34 cellular contexts compared by ENCODE assay signal in genomic region chr15:78156653-78157052, GRCh38. TPM values are rescaled to one million over a fixed set of nuclear protein-coding genes. Genes with fewer than 3 reads are reported as not detected.
A peak's percentile ranks its signal among the peaks of the same experiment; 100 is the strongest.
DNase-seq lines count a peak whose midpoint lies in the region; ATAC-seq, FAIRE-seq and TF ChIP-seq lines count a peak whose summit lies in the region.
"Had no signal": no experiment of that assay in that cellular context is flagged by ENCODE, and none has a peak within 500 bp of the region (broad histone marks: within the 10 kb centered on the region; RNA-seq: fewer than 3 reads in every experiment).

No MANE protein-coding gene starts in this region.

- H3K9ac ChIP-seq in HUES64 (ENCODE audit: low read depth, low read length) = no peak overlapping the region
- peak overlapping the region in 1 of 5 donors; percentile 52 for H3K9ac ChIP-seq in subcutaneous abdominal adipose tissue (ENCODE audit: low read length in 5 of 5)
- H3K9ac ChIP-seq: SK-N-SH had no signal

- H3K27me3 ChIP-seq in HUES64 (ENCODE audit: insufficient read depth, low read length) (no peaks in the 10 kb centered on the region), subcutaneous abdominal adipose tissue (ENCODE audit: control insufficient read depth in 5 of 5, insufficient read depth in 4 of 5, low read length in 5 of 5) (no peaks in the 10 kb centered on the region)
- H3K27me3 ChIP-seq: BE2C, brain microvascular endothelial cell, tibial nerve had no signal

- H3K4me3 ChIP-seq in HUES64 (ENCODE audit: low read length) (no peak overlapping the region), epithelial cell of esophagus (ENCODE audit: low read length) (no peak overlapping the region), subcutaneous abdominal adipose tissue (ENCODE audit: low read depth in 1 of 5, low read length in 5 of 5) (no peak overlapping the region)
- H3K4me3 ChIP-seq: tibial nerve had no signal

- peak overlapping the region; percentile 53; the same call in 1 of the 2 replicates for H3K27ac ChIP-seq in HUES64 (ENCODE audit: low read depth, low read length)
- H3K27ac ChIP-seq in subcutaneous abdominal adipose tissue (ENCODE audit: low read depth, low read length) = peak overlapping the region; percentile 75
- H3K27ac ChIP-seq: brain microvascular endothelial cell had no signal

- H3K27me3 Mint-ChIP-seq in activated T-cell treated with anti-CD3 and anti-CD28 coated beads, Interleukin-2, amount 50 U/mL, for 72 hours (ENCODE audit: low read depth) = no peaks in the 10 kb centered on the region
- H3K27me3 Mint-ChIP-seq in activated T-cell treated with anti-CD3 and anti-CD28 coated beads, Interleukin-2, amount 50 U/mL, for 4 hours (ENCODE audit: low read depth) = no peaks in the 10 kb centered on the region
- H3K27me3 Mint-ChIP-seq: naive B cell; stimulated activated naive CD8-positive, alpha-beta T cell treated with anti-CD3 and anti-CD28 coated beads, Interleukin-15, Interleukin-2, amounts not matched to agents 100 ng/mL and 50 ng/mL, for 24 hours had no signal

- ATAC-seq in activated T-cell treated with anti-CD3 and anti-CD28 coated beads, Interleukin-2, amount 50 U/mL, for 72 hours (replicated peaks in 1 of 2) = no peak
- no peak for ATAC-seq in activated T-cell treated with anti-CD3 and anti-CD28 coated beads, Interleukin-2, amount 50 U/mL, for 4 hours
- ATAC-seq in HG02840 (IDR thresholded peaks at IDR 0.05; ENCODE audit: low FRiP score, unreplicated experiment) = no peak
- ATAC-seq: left lobe of liver had no signal

- H3K9me3 Mint-ChIP-seq in activated T-cell treated with anti-CD3 and anti-CD28 coated beads, Interleukin-2, amount 50 U/mL, for 72 hours = no peaks in the 10 kb centered on the region
- H3K9me3 Mint-ChIP-seq in activated T-cell treated with anti-CD3 and anti-CD28 coated beads, Interleukin-2, amount 50 U/mL, for 4 hours = no peaks in the 10 kb centered on the region
- H3K9me3 Mint-ChIP-seq: immature natural killer cell; mesothelial cell of epicardium; naive B cell; stimulated activated naive CD8-positive, alpha-beta T cell treated with anti-CD3 and anti-CD28 coated beads, Interleukin-15, Interleukin-2, amounts not matched to agents 100 ng/mL and 50 ng/mL, for 24 hours; T-helper 1 cell treated with Interleukin-12 subunit alpha and Interleukin-12 subunit beta and Interleukin-4 antibody, amounts not matched to agents 30 μg/mL and 1 μg/mL, for 36 hours had no signal

- peak overlapping the region; percentile 57 for H3K27ac Mint-ChIP-seq in activated T-cell treated with anti-CD3 and anti-CD28 coated beads, Interleukin-2, amount 50 U/mL, for 72 hours
- H3K27ac Mint-ChIP-seq: immature natural killer cell; mesothelial cell of epicardium; naive B cell; stimulated activated naive CD8-positive, alpha-beta T cell treated with anti-CD3 and anti-CD28 coated beads, Interleukin-15, Interleukin-2, amounts not matched to agents 100 ng/mL and 50 ng/mL, for 24 hours had no signal

- WGBS in HUES64 = no CpG with 5 or more reads among the region's 1 CpG

- FAIRE-seq in D721Med (lab: Jason Lieb, UNC) = no peak
- FAIRE-seq: colon, frontal cortex, H54, TTC549 had no signal

- H3K4me1 ChIP-seq in HUES64 (ENCODE audit: insufficient read depth, low read length) (peaks cover 26% of the 10 kb centered on the region), subcutaneous abdominal adipose tissue (ENCODE audit: control insufficient read depth in 5 of 5, insufficient read depth in 5 of 5, low read length in 5 of 5) (peaks cover 2 to 31% (median 23%) of the 10 kb centered on the region in 5 donors)
- H3K4me1 ChIP-seq: BE2C had no signal

- no peak for DNase-seq in activated T-cell treated with anti-CD3 and anti-CD28 coated beads, Interleukin-2, amount 50 U/mL, for 72 hours
- no peak for DNase-seq in activated T-cell treated with anti-CD3 and anti-CD28 coated beads, Interleukin-2, amount 50 U/mL, for 4 hours
- peak; percentile 64 for DNase-seq in epithelial cell of esophagus (ENCODE audit: low read depth)
- no peak for DNase-seq in DMS114 treated with DMSO at 0.1 percent for 48 hours (lab: John Stamatoyannopoulos, UW; ENCODE audit: unreplicated experiment)
- no peak for DNase-seq in D721Med (ENCODE audit: insufficient read length, low spot score)
- DNase-seq: activated CD4-positive, alpha-beta T cell treated with anti-CD3 and anti-CD28 coated beads for 1 hour; activated gamma-delta T cell treated with Interleukin-2 at 50 U/mL for 16 hours; amniotic stem cell; BE2C; brain microvascular endothelial cell; effector CD8-positive, alpha-beta T cell; GDM1; hippocampal formation; immature natural killer cell; KBM-7; MV-4-11; naive B cell; NCI-H146; NCI-H446 treated with DMSO at 0.1 percent for 48 hours; NCI-H82; RPMI8226; SK-N-SH had no signal

- H3K36me3 ChIP-seq in HUES64 (ENCODE audit: insufficient read depth, low read length) = peaks cover 18% of the 10 kb centered on the region
- peaks cover 7 to 30% (median 14%) of the 10 kb centered on the region in 5 donors for H3K36me3 ChIP-seq in subcutaneous abdominal adipose tissue (ENCODE audit: control insufficient read depth in 5 of 5, insufficient read depth in 5 of 5, low read length in 5 of 5)

- H3K4me1 Mint-ChIP-seq in activated T-cell treated with anti-CD3 and anti-CD28 coated beads, Interleukin-2, amount 50 U/mL, for 72 hours (ENCODE audit: low read depth) = peaks cover 8% of the 10 kb centered on the region
- H3K4me1 Mint-ChIP-seq in activated T-cell treated with anti-CD3 and anti-CD28 coated beads, Interleukin-2, amount 50 U/mL, for 4 hours (ENCODE audit: low read depth) = peaks cover 15% of the 10 kb centered on the region
- H3K4me1 Mint-ChIP-seq: immature natural killer cell had no signal

- H3K4me3 Mint-ChIP-seq in activated T-cell treated with anti-CD3 and anti-CD28 coated beads, Interleukin-2, amount 50 U/mL, for 72 hours = no peak overlapping the region
- no peak overlapping the region for H3K4me3 Mint-ChIP-seq in activated T-cell treated with anti-CD3 and anti-CD28 coated beads, Interleukin-2, amount 50 U/mL, for 4 hours
- H3K4me3 Mint-ChIP-seq: immature natural killer cell; mesothelial cell of epicardium; naive B cell; stimulated activated naive CD8-positive, alpha-beta T cell treated with anti-CD3 and anti-CD28 coated beads, Interleukin-15, Interleukin-2, amounts not matched to agents 100 ng/mL and 50 ng/mL, for 24 hours; T-helper 1 cell treated with Interleukin-12 subunit alpha and Interleukin-12 subunit beta and Interleukin-4 antibody, amounts not matched to agents 30 μg/mL and 1 μg/mL, for 36 hours had no signal

- H3K9me3 ChIP-seq in HUES64 (ENCODE audit: insufficient read depth, low read depth, low read length) (no peaks in the 10 kb centered on the region), subcutaneous abdominal adipose tissue (ENCODE audit: control insufficient read depth in 5 of 5, low read length in 5 of 5) (no peaks in the 10 kb centered on the region)
- H3K9me3 ChIP-seq: BE2C, SK-N-SH, tibial nerve had no signal

- TF ChIP-seq CTCF in epithelial cell of esophagus (IDR thresholded peaks at IDR 0.05; ENCODE audit: insufficient read depth, low read depth, low read length, missing control alignments) = no peak
- TF ChIP-seq CTCF in D721Med (IDR thresholded peaks at IDR 0.05; ENCODE audit: insufficient read depth, missing control alignments) = no peak

- H3K36me3 Mint-ChIP-seq in activated T-cell treated with anti-CD3 and anti-CD28 coated beads, Interleukin-2, amount 50 U/mL, for 72 hours (ENCODE audit: insufficient read depth in 2 of 2) = peaks cover 0 to 11% of the 10 kb centered on the region in 2 donors
- H3K36me3 Mint-ChIP-seq in activated T-cell treated with anti-CD3 and anti-CD28 coated beads, Interleukin-2, amount 50 U/mL, for 4 hours (ENCODE audit: insufficient read depth) = peaks cover 24% of the 10 kb centered on the region

RNA-seq across cellular contexts. Expression of gene IDH3A, which starts 7.5 kb away (rescaled TPM):
- 10 to 100 TPM; 83.6 to 92.7 TPM for total RNA-seq in activated T-cell treated with anti-CD3 and anti-CD28 coated beads, Interleukin-2, amount 50 U/mL, for 72 hours
- total RNA-seq in activated T-cell treated with anti-CD3 and anti-CD28 coated beads, Interleukin-2, amount 50 U/mL, for 4 hours = 100 to 1,000 TPM; 169 to 210 (median 187) TPM
- polyA plus RNA-seq in HUES64 (2013, experiment 1 of 2) = 19.5 TPM
- 19.9 TPM for polyA plus RNA-seq in HUES64 (2013, experiment 2 of 2)

RNA-seq across cellular contexts. Expression of gene CIB2, which starts 25.4 kb away (rescaled TPM):
- 1 to 10 TPM; 3.2 to 3.8 TPM for total RNA-seq in activated T-cell treated with anti-CD3 and anti-CD28 coated beads, Interleukin-2, amount 50 U/mL, for 72 hours
- total RNA-seq in activated T-cell treated with anti-CD3 and anti-CD28 coated beads, Interleukin-2, amount 50 U/mL, for 4 hours = 1 to 10 TPM; 1.3 to 2.0 (median 1.3) TPM
- 39.1 TPM for polyA plus RNA-seq in HUES64 (2013, experiment 1 of 2)
- polyA plus RNA-seq in HUES64 (2013, experiment 2 of 2) = 45.7 TPM
